ENCODE assay signal across 8 cellular contexts in the genomic region with DNA sequence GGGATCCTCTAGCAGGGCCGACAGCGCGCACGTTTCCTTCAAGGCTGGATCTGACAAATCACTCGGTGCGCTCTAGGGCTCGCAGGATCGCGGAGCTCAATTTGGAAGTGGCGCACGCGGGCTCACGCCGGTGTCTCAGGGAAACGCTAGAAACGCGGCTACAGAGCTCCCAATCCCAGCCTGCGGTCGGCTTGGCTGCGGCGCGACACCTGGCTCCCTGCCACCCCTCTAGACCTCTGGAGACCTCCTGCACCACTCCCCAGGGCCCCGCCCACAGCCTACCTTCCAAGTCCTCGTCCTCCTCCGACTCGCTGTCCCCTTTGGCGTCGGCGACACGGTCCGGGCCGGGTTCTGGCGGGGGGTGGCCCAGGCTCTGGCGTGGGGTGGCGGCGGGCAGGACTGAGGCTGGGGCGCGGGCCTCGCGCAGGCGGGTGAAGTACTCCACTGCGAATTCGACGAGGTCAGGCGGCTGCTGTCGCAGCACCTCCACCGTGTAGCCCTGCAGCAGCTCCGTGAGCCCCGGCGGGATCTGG. TPM values are rescaled to one million over a fixed set of nuclear protein-coding genes. Genes with fewer than 3 reads are reported as not detected.
DNase-seq lines count a peak whose midpoint lies in the region; ATAC-seq and TF ChIP-seq lines count a peak whose summit lies in the region.

No MANE protein-coding gene starts in this region.

- peak overlapping the region; percentile 89 for H3K4me2 ChIP-seq in OCI-LY3 (ENCODE audit: low read length)

- H3K9me3 ChIP-seq in OCI-LY3 (ENCODE audit: insufficient read depth, low read length) (no peaks in the 10 kb centered on the region), esophagus squamous epithelium (no peaks in the 10 kb centered on the region), mucosa of stomach (ENCODE audit: control insufficient read depth, low read length) (no peaks in the 10 kb centered on the region)

- peak; percentile 41 for ATAC-seq in GM19455 (IDR thresholded peaks at IDR 0.05; ENCODE audit: unreplicated experiment)

- H4K20me1 ChIP-seq in OCI-LY3 (ENCODE audit: insufficient read depth, low read length) = no peaks in the 10 kb centered on the region

- intact Hi-C loops in esophagus squamous epithelium (cut with DNase I) = no loop called here

- peak overlapping the region; percentile 58; the same call in 1 of the 2 replicates for H2AFZ ChIP-seq in OCI-LY3 (ENCODE audit: low read depth, low read length)

- H3K27me3 ChIP-seq in OCI-LY3 (ENCODE audit: low read depth, low read length) = no peaks in the 10 kb centered on the region
- no peaks in the 10 kb centered on the region for H3K27me3 ChIP-seq in esophagus squamous epithelium
- H3K27me3 ChIP-seq in mucosa of stomach (ENCODE audit: control insufficient read depth, insufficient read depth, low read length) = no peaks in the 10 kb centered on the region

- H3K79me2 ChIP-seq in OCI-LY3 (ENCODE audit: low read length) = peaks cover 16% of the 10 kb centered on the region

- H3K9ac ChIP-seq in OCI-LY3 (ENCODE audit: low read length) (peak overlapping the region; percentile 74), mucosa of stomach (ENCODE audit: low read length) (peak overlapping the region; percentile 81)

- H3K4me3 ChIP-seq in OCI-LY3 (ENCODE audit: low read length) = peak overlapping the region; percentile 84
- H3K4me3 ChIP-seq in esophagus squamous epithelium = peak overlapping the region; percentile 64 to 96 (median 85)
- H3K4me3 ChIP-seq in mucosa of stomach (ENCODE audit: low read length) = peak overlapping the region; percentile 80

- no peak for TF ChIP-seq POLR2A in esophagus squamous epithelium (IDR thresholded peaks at IDR 0.05)

- WGBS in esophagus squamous epithelium, 2 donors = 0 to 2% methylated on average over 6 to 12 of the region's 50 CpGs

- TF ChIP-seq CTCF in OCI-LY3 (IDR thresholded peaks at IDR 0.05; ENCODE audit: low read depth, low read length) (no peak), esophagus squamous epithelium (IDR thresholded peaks at IDR 0.05) (no peak)

- H3K4me1 ChIP-seq in OCI-LY3 (ENCODE audit: low read length) = peaks cover 13% of the 10 kb centered on the region
- H3K4me1 ChIP-seq in esophagus squamous epithelium = peaks cover 18 to 29% (median 22%) of the 10 kb centered on the region in 3 donors
- H3K4me1 ChIP-seq in mucosa of stomach (ENCODE audit: control insufficient read depth, insufficient read depth, low read length) = peaks cover 24% of the 10 kb centered on the region

- H3K36me3 ChIP-seq in OCI-LY3 (replicated peaks; ENCODE audit: low read depth, low read length) = no peaks in the 10 kb centered on the region
- H3K36me3 ChIP-seq in esophagus squamous epithelium = no peaks in the 10 kb centered on the region
- H3K36me3 ChIP-seq in mucosa of stomach (ENCODE audit: control insufficient read depth, insufficient read depth, low read length) = no peaks in the 10 kb centered on the region

- H3K27ac ChIP-seq in OCI-LY3 (ENCODE audit: low read length) = no peak overlapping the region; the same call in 1 of the 2 replicates
- H3K27ac ChIP-seq in esophagus squamous epithelium = peak overlapping the region; percentile 94 to 98 (median 95)

- peak in 12 of 14 donors; percentile 27 to 83 (median 66) for DNase-seq in C1 segment of cervical spinal cord (lab: John Stamatoyannopoulos, UW)
- peak; percentile 19 for DNase-seq in HPDE6-E6E7 (ENCODE audit: extremely low spot score)
- peak; percentile 20 for DNase-seq in activated T-helper 1 cell treated with Interleukin-2 at 50 U/mL for 16 hours (ENCODE audit: low read depth)
- DNase-seq in esophagus squamous epithelium (lab: John Stamatoyannopoulos, UW) = no peak
- peak; percentile 71 for DNase-seq in stimulated activated CD8-positive, alpha-beta memory T cell treated with anti-CD3 and anti-CD28 coated beads, Interleukin-4, amount 100 ng/mL, for 48 hours

RNA-seq across cellular contexts. Expression of a gene that starts 0.6 kb away (rescaled TPM):
- 10 to 100 TPM; 25.4 to 51.6 (median 35.3) TPM for total RNA-seq in esophagus squamous epithelium

RNA-seq across cellular contexts. Expression of a gene that starts 51.6 kb away (rescaled TPM):
- total RNA-seq in esophagus squamous epithelium = 10 to 100 TPM in 2 of 4 donors, 1 to 10 TPM in 2; 4.2 to 19.6 (median 11.7) TPM
